ENCODE assay signal across 4 cellular contexts in genomic region chr6:70779934-70780333, GRCh38.
"Had no signal": no experiment of that assay in that cellular context is flagged by ENCODE, and none has a peak within 500 bp of the region (broad histone marks: within the 10 kb centered on the region; RNA-seq: fewer than 3 reads in every experiment).

No MANE protein-coding gene starts in this region.

- ATAC-seq: HepG2, K562 had no signal

- H3K27me3 Mint-ChIP-seq: IgD-negative memory B cell had no signal

- DNase-seq: IMR-90 had no signal
